In the genomic region with DNA sequence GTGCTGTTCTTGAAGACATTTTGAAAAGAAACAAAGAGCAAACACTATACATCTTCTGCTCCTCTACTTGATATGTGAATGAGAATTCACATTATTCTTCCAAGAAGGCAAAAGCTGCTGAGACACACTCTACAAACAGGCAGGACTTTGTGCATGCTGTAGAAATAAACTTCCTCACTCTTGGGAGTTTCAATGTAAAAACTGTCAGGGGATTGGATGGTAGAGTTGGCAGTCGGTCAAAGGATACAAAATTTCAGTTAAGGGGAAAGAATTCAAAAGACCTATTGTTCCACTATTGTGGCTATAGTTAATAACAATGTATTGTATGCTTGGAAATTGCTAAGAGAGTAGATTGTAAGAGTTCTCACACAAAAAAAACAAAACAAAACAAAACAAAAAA, we compare ENCODE assay signal across 27 cellular contexts.
DNase-seq lines count a peak whose midpoint lies in the region; FAIRE-seq and TF ChIP-seq lines count a peak whose summit lies in the region.
"Had no signal": no experiment of that assay in that cellular context is flagged by ENCODE, and none has a peak within 500 bp of the region (broad histone marks: within the 10 kb centered on the region; RNA-seq: fewer than 3 reads in every experiment).

No MANE protein-coding gene starts in this region.

- TF ChIP-seq POLR2A in breast epithelium (IDR thresholded peaks at IDR 0.05): no peak
- TF ChIP-seq POLR2A in testis (IDR thresholded peaks at IDR 0.05): no peak
- no peak for TF ChIP-seq POLR2A in GM12892 (IDR thresholded peaks at IDR 0.05; ENCODE audit: low read depth, low read length)

- WGBS in mammary epithelial cell (ENCODE audit: low coverage, missing lambda C conversion rate): 0% methylated on average over 1 of the region's 1 CpG
- WGBS in endodermal cell (ENCODE audit: insufficient coverage in 1 of 2, insufficient read length in 1 of 2), 2 experiments: 100% methylated on average over 1 of the region's 1 CpG; no CpG with 5 or more reads in 1 of the 2 experiments
- WGBS in testis, 2 donors: 21 to 35% methylated on average over 1 of the region's 1 CpG

- no peaks in the 10 kb centered on the region for H3K27me3 Mint-ChIP-seq in endodermal cell (ENCODE audit: insufficient read depth)
- H3K27me3 Mint-ChIP-seq: CD4-positive, CD25-positive, alpha-beta regulatory T cell had no signal

- no TSS peak for BruUV-seq in mammary epithelial cell (replicated peaks; lab: Mats Ljungman, UMichigan)

- H3K9me2 ChIP-seq in OCI-LY1 (ENCODE audit: low read depth, low read length): no peaks in the 10 kb centered on the region
- H3K9me2 ChIP-seq: SK-N-SH had no signal

- no peak for DNase-seq in mammary epithelial cell
- no peak for DNase-seq in breast epithelium (ENCODE audit: low spot score in 2 of 2)
- no peak for DNase-seq in endodermal cell
- peak; percentile 34 for DNase-seq in testis
- DNase-seq in pons (ENCODE audit: low spot score): no peak
- DNase-seq in posterior vena cava (ENCODE audit: low spot score): no peak
- DNase-seq in GM12892 (ENCODE audit: insufficient read length): no peak
- DNase-seq: CD4-positive, CD25-positive, alpha-beta regulatory T cell; DMS 273 treated with DMSO at 0.1 percent for 48 hours; DMS79; EL; GDM1; GOT3; NCI-H1092 treated with DMSO at 0.1 percent for 48 hours; NCI-H1436; NCI-H187; NCI-H226; NCI-H510A; NCI-H69; Peyer's patch; SIG-M5; SK-N-SH; SW 1271 had no signal

- H4K20me1 ChIP-seq in mammary epithelial cell (ENCODE audit: insufficient read depth, low read length) (no peaks in the 10 kb centered on the region), OCI-LY1 (ENCODE audit: insufficient read depth, low read length) (no peaks in the 10 kb centered on the region)
- H4K20me1 ChIP-seq: BLaER1 had no signal

- no peak for FAIRE-seq in GM12892 (lab: Jason Lieb, UNC)
- FAIRE-seq: GM12878 had no signal

- H3K4me3 Mint-ChIP-seq in endodermal cell: no peak overlapping the region
- H3K4me3 Mint-ChIP-seq: CD4-positive, CD25-positive, alpha-beta regulatory T cell had no signal

- peaks cover 3% of the 10 kb centered on the region for H3K9me3 Mint-ChIP-seq in endodermal cell

- intact Hi-C loops in mammary epithelial cell (cut with micrococcal nuclease) (no loop called here), breast epithelium (cut with DNase I; ENCODE audit: low total_unique reads) (no loop called here), testis (cut with DNase I; ENCODE audit: low total_unique reads) (no loop called here), posterior vena cava (cut with DNase I) (no loop called here)

- H3K79me2 ChIP-seq in mammary epithelial cell (ENCODE audit: insufficient read depth, low read length): no peaks in the 10 kb centered on the region
- no peaks in the 10 kb centered on the region for H3K79me2 ChIP-seq in OCI-LY1 (ENCODE audit: insufficient read depth, low read length)

- H3K4me2 ChIP-seq in mammary epithelial cell (ENCODE audit: insufficient read depth, low read depth, low read length): no peak overlapping the region
- H3K4me2 ChIP-seq in OCI-LY1 (ENCODE audit: low read length): no peak overlapping the region
- H3K4me2 ChIP-seq: BLaER1, SK-N-SH had no signal

- no peaks in the 10 kb centered on the region for H3F3A ChIP-seq in OCI-LY1 (ENCODE audit: insufficient read depth, low read length)

- no peaks in the 10 kb centered on the region for H3K4me1 Mint-ChIP-seq in endodermal cell
- H3K4me1 Mint-ChIP-seq: CD4-positive, CD25-positive, alpha-beta regulatory T cell had no signal

- H3K4me3 ChIP-seq in mammary epithelial cell (replicated peaks in 1 of 3; ENCODE audit: insufficient read depth in 1 of 3, low read depth in 2 of 3, low read length in 3 of 3) (no peak overlapping the region), breast epithelium (no peak overlapping the region), OCI-LY1 (ENCODE audit: low read depth, low read length, poor library complexity, severe bottlenecking) (no peak overlapping the region), endodermal cell (ENCODE audit: low read length) (no peak overlapping the region), testis (no peak overlapping the region)
- H3K4me3 ChIP-seq: BLaER1, GM12878, Peyer's patch had no signal

- H3K27ac ChIP-seq in mammary epithelial cell (ENCODE audit: insufficient read depth, low read depth, low read length): no peak overlapping the region
- H3K27ac ChIP-seq in breast epithelium: no peak overlapping the region
- peak overlapping the region; percentile 15 for H3K27ac ChIP-seq in OCI-LY1 (ENCODE audit: low read depth, low read length, poor library complexity, severe bottlenecking)
- H3K27ac ChIP-seq in endodermal cell (ENCODE audit: low read depth, low read length): peak overlapping the region; percentile 21
- H3K27ac ChIP-seq in testis: peak overlapping the region in 1 of 2 donors; percentile 15
- H3K27ac ChIP-seq: BLaER1, HL-60, Peyer's patch had no signal

- H3K27me3 ChIP-seq in mammary epithelial cell (ENCODE audit: insufficient read depth, low read length) (peaks cover 4% of the 10 kb centered on the region), breast epithelium (no peaks in the 10 kb centered on the region), OCI-LY1 (ENCODE audit: insufficient read depth, low read length) (no peaks in the 10 kb centered on the region), endodermal cell (ENCODE audit: control insufficient read depth, insufficient read depth, low read length, poor library complexity, severe bottlenecking) (no peaks in the 10 kb centered on the region), testis (no peaks in the 10 kb centered on the region)
- H3K27me3 ChIP-seq: BLaER1, Peyer's patch had no signal

- CTCF ChIA-PET in mammary epithelial cell (lab: Charles Lee; ENCODE audit: low non-redundant PET): interaction anchor here (0.5 kb wide), 1 partner anchor 180 kb away, joined by 4 read pairs; no protein-coding TSS in a partner anchor

- H2AFZ ChIP-seq in mammary epithelial cell (ENCODE audit: low read depth, low read length) (peak overlapping the region; percentile 26), OCI-LY1 (ENCODE audit: low read length) (peak overlapping the region; percentile 22; the same call in 1 of the 2 replicates)

- dilution Hi-C loops in mammary epithelial cell (cut with HindIII; ENCODE audit: low sequenced_read_pairs): no loop called here

- H3K9me3 ChIP-seq in mammary epithelial cell (replicated peaks; ENCODE audit: insufficient read depth, low read length) (no peaks in the 10 kb centered on the region), breast epithelium (peaks cover 0 to 4% of the 10 kb centered on the region in 2 donors), OCI-LY1 (ENCODE audit: low read length) (0 out of 2 replicates have a peak, but pooled peaks cover 7% of the 10 kb centered on the region), endodermal cell (ENCODE audit: control insufficient read depth, low read length) (no peaks in the 10 kb centered on the region), testis (no peaks in the 10 kb centered on the region)
- H3K9me3 ChIP-seq: Peyer's patch, SK-N-SH had no signal

- in situ Hi-C loops in mammary epithelial cell (cut with MboI; ENCODE audit: low sequenced_read_pairs in 2 of 2): no loop called here

- H3K27ac Mint-ChIP-seq in endodermal cell: no peak overlapping the region
- H3K27ac Mint-ChIP-seq: CD4-positive, CD25-positive, alpha-beta regulatory T cell had no signal

- H3K36me3 ChIP-seq in mammary epithelial cell (ENCODE audit: insufficient read depth, low read length) (no peaks in the 10 kb centered on the region), breast epithelium (no peaks in the 10 kb centered on the region), OCI-LY1 (ENCODE audit: insufficient read depth, low read length) (no peaks in the 10 kb centered on the region), endodermal cell (ENCODE audit: control insufficient read depth, insufficient read depth, low read length) (no peaks in the 10 kb centered on the region), testis (ENCODE audit: low read depth, missing control alignments) (no peaks in the 10 kb centered on the region)
- H3K36me3 ChIP-seq: BLaER1, Peyer's patch had no signal

- H3K9ac ChIP-seq in mammary epithelial cell (ENCODE audit: insufficient read depth, low read length): no peak overlapping the region
- H3K9ac ChIP-seq in OCI-LY1 (ENCODE audit: low read length): no peak overlapping the region
- H3K9ac ChIP-seq in endodermal cell (ENCODE audit: extremely low read depth, low read length, poor library complexity, severe bottlenecking): no peak overlapping the region
- H3K9ac ChIP-seq: BLaER1, SK-N-SH had no signal

- no peak for TF ChIP-seq CTCF in mammary epithelial cell (conservative IDR thresholded peaks at IDR 0.05 in 1 of 2, IDR thresholded peaks at IDR 0.05 in 1 of 2; ENCODE audit: extremely low read depth in 1 of 2, insufficient read depth in 1 of 2, low read depth in 1 of 2, low read length in 2 of 2)
- TF ChIP-seq CTCF in breast epithelium (IDR thresholded peaks at IDR 0.05): no peak
- no peak for TF ChIP-seq CTCF in OCI-LY1 (IDR thresholded peaks at IDR 0.05; ENCODE audit: low read length)
- no peak for TF ChIP-seq CTCF in endodermal cell (conservative IDR thresholded peaks at IDR 0.05)
- no peak for TF ChIP-seq CTCF in testis (IDR thresholded peaks at IDR 0.05)

- H3K4me1 ChIP-seq in mammary epithelial cell (ENCODE audit: insufficient read depth, low read length) (no peaks in the 10 kb centered on the region), breast epithelium (no peaks in the 10 kb centered on the region), OCI-LY1 (ENCODE audit: insufficient read depth, low read length, severe bottlenecking) (peaks cover 21% of the 10 kb centered on the region), endodermal cell (ENCODE audit: control insufficient read depth, insufficient read depth, low read length) (no peaks in the 10 kb centered on the region), testis (no peaks in the 10 kb centered on the region)
- H3K4me1 ChIP-seq: Peyer's patch had no signal

- H3K36me3 Mint-ChIP-seq in endodermal cell (ENCODE audit: low read depth): no peaks in the 10 kb centered on the region
- H3K36me3 Mint-ChIP-seq: CD4-positive, CD25-positive, alpha-beta regulatory T cell had no signal

Comparison
In these comparisons a context has a peak if more than half of its experiments do, and no peak if none do; other contexts are left out.
1. H3K27ac ChIP-seq: peak in OCI-LY1 (single experiment) and endodermal cell (single experiment); none in mammary epithelial cell (single experiment) and breast epithelium (0 of 2).